Comparison of ENCODE assay signal across 7 cellular contexts in the genomic region with DNA sequence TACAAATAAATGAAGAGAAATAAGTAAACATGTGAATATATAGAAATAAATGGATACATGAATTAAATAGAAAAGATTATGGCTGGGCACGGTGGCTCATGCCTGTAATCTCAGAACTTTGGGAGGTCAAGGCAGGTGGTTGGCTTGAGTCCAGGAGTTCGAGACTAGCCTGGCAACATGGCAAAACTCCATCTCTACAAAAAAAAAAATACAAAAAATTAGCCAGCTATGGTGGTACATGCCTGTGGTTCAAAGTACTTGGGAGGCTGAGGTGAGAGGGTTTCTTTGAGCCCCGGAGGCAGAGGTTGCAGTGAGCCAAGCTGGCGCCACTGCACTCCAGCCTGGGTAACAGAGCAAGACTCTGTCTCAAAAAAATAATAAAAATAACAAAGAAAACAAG. TPM values are rescaled to one million over a fixed set of nuclear protein-coding genes. Genes with fewer than 3 reads are reported as not detected.
"Had no signal": no experiment of that assay in that cellular context is flagged by ENCODE, and none has a peak within 500 bp of the region (broad histone marks: within the 10 kb centered on the region; RNA-seq: fewer than 3 reads in every experiment).

No MANE protein-coding gene starts in this region.

- H3K27ac Mint-ChIP-seq: HFFc6 had no signal

- ATAC-seq: GM23338, HCT116, K562 had no signal

- DNase-seq: HFFc6, IMR-90 had no signal

- H3K4me3 Mint-ChIP-seq: GM23338, HFFc6 had no signal

- H3K9me3 Mint-ChIP-seq: GM23338, HFFc6 had no signal

RNA-seq across cellular contexts. Expression of gene CLEC7A, which starts 5.1 kb away (rescaled TPM):
- total RNA-seq: GM23338, HFFc6, HT-29, IMR-90 had no signal

RNA-seq across cellular contexts. Expression of gene CLEC1A, which starts 36.3 kb away (rescaled TPM):
- total RNA-seq: H1, HT-29, IMR-90, K562 had no signal

RNA-seq across cellular contexts. Expression of gene OLR1, which starts 36.8 kb away (rescaled TPM):
- total RNA-seq: GM23338, H1, HT-29, K562 had no signal

RNA-seq across cellular contexts. Expression of gene TMEM52B, which starts 43.7 kb away (rescaled TPM):
- total RNA-seq: GM23338, H1, HT-29, K562 had no signal
